Comparison of ENCODE assay signal across 16 cellular contexts in the genomic region with DNA sequence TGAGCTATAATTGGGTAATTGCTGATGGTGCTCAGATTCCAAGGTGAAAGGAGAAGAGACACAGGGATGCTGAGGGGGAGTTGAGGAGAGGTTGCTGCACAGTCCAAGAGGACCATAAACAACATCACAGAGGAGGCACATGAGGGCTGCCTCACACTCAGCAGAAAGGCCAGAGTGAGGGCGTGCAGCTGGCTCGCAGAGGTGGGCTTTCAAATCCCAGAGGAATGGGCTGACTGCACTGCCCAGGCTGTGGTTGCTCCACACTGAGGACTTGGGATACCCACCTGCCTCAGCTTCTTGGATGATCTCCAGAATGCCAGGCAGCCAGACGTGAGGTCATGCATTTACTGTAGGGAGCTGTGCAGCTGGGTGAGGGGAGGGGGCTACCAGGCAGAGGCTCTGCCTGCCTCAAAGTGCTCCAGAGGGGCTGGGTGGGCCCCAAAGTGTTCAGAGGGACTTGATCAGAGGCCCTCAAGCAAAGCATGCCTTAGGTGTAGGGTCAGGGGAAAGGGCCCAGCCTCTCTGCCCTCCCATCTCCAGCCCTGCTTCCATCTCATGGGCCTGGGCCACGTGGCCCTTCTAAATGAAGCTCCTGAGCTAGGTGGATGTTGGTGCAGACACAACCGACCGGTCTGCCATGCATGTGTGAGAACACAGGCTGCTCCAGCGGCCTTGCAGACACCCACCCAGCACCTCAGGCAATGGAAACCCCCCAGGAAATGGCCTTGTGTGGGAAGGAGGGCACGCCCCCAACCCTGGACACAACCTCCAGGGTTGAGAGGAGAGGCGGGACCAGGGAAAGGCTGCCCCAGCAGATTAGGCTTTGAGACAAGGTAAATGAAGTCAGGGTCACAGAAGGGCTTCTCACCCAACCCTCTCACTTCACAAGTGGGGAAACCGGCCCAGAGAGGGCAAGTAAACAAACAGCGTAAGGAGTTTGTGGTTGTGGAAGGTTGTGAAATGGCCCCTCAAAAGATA.
"Had no signal": no experiment of that assay in that cellular context is flagged by ENCODE, and none has a peak within 500 bp of the region (broad histone marks: within the 10 kb centered on the region; RNA-seq: fewer than 3 reads in every experiment).

No MANE protein-coding gene starts in this region.

- H3K27ac ChIP-seq: coronary artery, gastrocnemius medialis, tibial nerve had no signal

- H3K9me3 ChIP-seq: gastrocnemius medialis, tibial nerve had no signal

- ATAC-seq: gastrocnemius medialis; naive thymus-derived CD4-positive, alpha-beta T cell; right cardiac atrium; stimulated activated memory B cell treated with anti-CD40 and anti-IgM and Interleukin-4, amounts not matched to agents 10 μg/mL and 1 μg/mL and 100 μg/mL, for 72 hours had no signal

- H3K4me3 Mint-ChIP-seq: activated T-helper 1 cell treated with anti-CD3 and anti-CD28 coated beads, Interleukin-12 subunit alpha, Interleukin-12 subunit beta, Interleukin-2, Interleukin-4 antibody, amounts not matched to agents 30 ng/mL and 10 ng/mL and 1 ng/mL, durations not matched to agents 14 hours and 24 hours and 36 hours; naive thymus-derived CD4-positive, alpha-beta T cell; stimulated activated memory B cell treated with anti-CD40 and anti-IgM and Interleukin-4, amounts not matched to agents 10 μg/mL and 1 μg/mL and 100 μg/mL, for 72 hours; T-helper 1 cell treated with Interleukin-12 subunit alpha and Interleukin-12 subunit beta and Interleukin-4 antibody, amounts not matched to agents 30 μg/mL and 1 μg/mL, for 36 hours had no signal

- H3K4me1 Mint-ChIP-seq: naive thymus-derived CD4-positive, alpha-beta T cell; stimulated activated memory B cell treated with anti-CD40 and anti-IgM and Interleukin-4, amounts not matched to agents 10 μg/mL and 1 μg/mL and 100 μg/mL, for 72 hours had no signal

- H3K9me3 Mint-ChIP-seq: activated T-helper 1 cell treated with anti-CD3 and anti-CD28 coated beads, Interleukin-12 subunit alpha, Interleukin-12 subunit beta, Interleukin-2, Interleukin-4 antibody, amounts not matched to agents 30 ng/mL and 10 ng/mL and 1 ng/mL, durations not matched to agents 14 hours and 24 hours and 36 hours; naive thymus-derived CD4-positive, alpha-beta T cell; stimulated activated memory B cell treated with anti-CD40 and anti-IgM and Interleukin-4, amounts not matched to agents 10 μg/mL and 1 μg/mL and 100 μg/mL, for 72 hours; T-helper 1 cell treated with Interleukin-12 subunit alpha and Interleukin-12 subunit beta and Interleukin-4 antibody, amounts not matched to agents 30 μg/mL and 1 μg/mL, for 36 hours had no signal

- H3K4me3 ChIP-seq: coronary artery, gastrocnemius medialis, lung, smooth muscle cell, tibial nerve had no signal

- H3K36me3 Mint-ChIP-seq: naive thymus-derived CD4-positive, alpha-beta T cell; stimulated activated memory B cell treated with anti-CD40 and anti-IgM and Interleukin-4, amounts not matched to agents 10 μg/mL and 1 μg/mL and 100 μg/mL, for 72 hours had no signal

- H3K4me2 ChIP-seq: smooth muscle cell had no signal

- H3K4me1 ChIP-seq: gastrocnemius medialis, tibial nerve had no signal

- H3K27ac Mint-ChIP-seq: activated T-helper 1 cell treated with anti-CD3 and anti-CD28 coated beads, Interleukin-12 subunit alpha, Interleukin-12 subunit beta, Interleukin-2, Interleukin-4 antibody, amounts not matched to agents 30 ng/mL and 10 ng/mL and 1 ng/mL, durations not matched to agents 14 hours and 24 hours and 36 hours; naive thymus-derived CD4-positive, alpha-beta T cell; progenitor cell of endocrine pancreas; stimulated activated memory B cell treated with anti-CD40 and anti-IgM and Interleukin-4, amounts not matched to agents 10 μg/mL and 1 μg/mL and 100 μg/mL, for 72 hours; T-helper 1 cell treated with Interleukin-12 subunit alpha and Interleukin-12 subunit beta and Interleukin-4 antibody, amounts not matched to agents 30 μg/mL and 1 μg/mL, for 36 hours had no signal

- DNase-seq: activated CD4-positive, alpha-beta T cell treated with anti-CD3 and anti-CD28 coated beads for 4 hours; activated naive CD4-positive, alpha-beta T cell; effector CD8-positive, alpha-beta T cell; gastrocnemius medialis; hippocampal formation; naive thymus-derived CD4-positive, alpha-beta T cell; nucleus accumbens; right cardiac atrium had no signal

- H3K36me3 ChIP-seq: gastrocnemius medialis, tibial nerve had no signal

- H3K27me3 ChIP-seq: gastrocnemius medialis, tibial nerve had no signal
